Comparison of ENCODE assay signal across 8 cellular contexts in genomic region chr14:31561155-31561846, GRCh38. TPM values are rescaled to one million over a fixed set of nuclear protein-coding genes. Genes with fewer than 3 reads are reported as not detected.
DNase-seq lines count a peak whose midpoint lies in the region; TF ChIP-seq lines count a peak whose summit lies in the region.

Gene NUBPL (plus strand): TSS chr14:31561404. CDS start chr14:31561440, 36 bp downstream.

- peak within 1 kb of the TSS; percentile 77 for H3K27ac ChIP-seq in temporal lobe (ENCODE audit: low read depth, low read length)

- DNase-seq in GM03348 (ENCODE audit: low spot score) (peak; percentile 95), HFF-Myc (ENCODE audit: extremely low read depth, low read depth) (peak; percentile 91), NAMALWA (ENCODE audit: low spot score) (peak; percentile 97), SK-N-DZ (ENCODE audit: low spot score) (peak; percentile 93), glomerular endothelial cell (ENCODE audit: extremely low read depth, low read depth, low spot score) (peak; percentile 81), occipital lobe (lab: John Stamatoyannopoulos, UW) (peak; percentile 90)
- peak; percentile 95 for DNase-seq in activated naive CD4-positive, alpha-beta T cell treated with anti-CD3 and anti-CD28 coated beads, Interleukin-2, amount 50 U/mL, for 16 hours

- peak within 1 kb of the TSS; percentile 85 for H3K4me3 ChIP-seq in HFF-Myc (replicated peaks; ENCODE audit: low read depth, low read length)

- TF ChIP-seq CTCF in HFF-Myc (IDR thresholded peaks at IDR 0.05; ENCODE audit: low read depth, low read length, missing control alignments), result no peak

RNA-seq across cellular contexts. Expression of gene NUBPL, which starts in this region (rescaled TPM):
- polyA plus RNA-seq in SK-N-DZ (2014; cell fraction: cytosol; rRNA removed), result 15.1 and 22.8 TPM in 2 replicates
- polyA plus RNA-seq in SK-N-DZ (2014; cell fraction: nucleus; rRNA removed), result 7.3 and 9.4 TPM in 2 replicates
- 7.6 and 13.1 TPM in 2 replicates for total RNA-seq in glomerular endothelial cell
- total RNA-seq in occipital lobe, result 17.0 TPM
- total RNA-seq in temporal lobe, result 15.2 TPM

Comparison
In these comparisons a context has a peak if more than half of its experiments do, and no peak if none do; other contexts are left out.
1. Peak in every context shown above with its lines: DNase-seq, H3K4me3 ChIP-seq and H3K27ac ChIP-seq.